24 cellular contexts compared by ENCODE assay signal in the genomic region with DNA sequence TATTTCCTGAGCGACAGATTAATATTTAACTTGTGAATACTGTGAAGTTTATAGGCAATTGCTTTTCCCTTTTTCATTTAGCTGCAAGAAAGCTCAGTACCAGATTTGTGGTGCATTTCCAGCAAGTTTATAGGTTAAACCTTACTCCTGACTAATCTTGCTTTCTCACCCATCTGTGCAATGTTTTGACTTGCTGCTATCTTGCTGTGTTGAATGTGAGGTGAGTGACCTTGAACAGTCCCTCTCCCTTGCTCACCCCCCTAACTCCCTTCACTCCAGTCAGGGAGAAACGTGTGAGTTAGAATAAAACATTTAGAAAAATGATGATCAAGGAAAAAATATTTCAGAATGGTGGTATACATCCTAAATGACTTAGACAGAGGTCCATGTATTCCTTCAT. TPM values are rescaled to one million over a fixed set of nuclear protein-coding genes. Genes with fewer than 3 reads are reported as not detected.
DNase-seq lines count a peak whose midpoint lies in the region; ATAC-seq and TF ChIP-seq lines count a peak whose summit lies in the region.
"Had no signal": no experiment of that assay in that cellular context is flagged by ENCODE, and none has a peak within 500 bp of the region (broad histone marks: within the 10 kb centered on the region; RNA-seq: fewer than 3 reads in every experiment).

No MANE protein-coding gene starts in this region.

- ATAC-seq in IMR-90 (ENCODE audit: low read depth) (peak; percentile 14; the same call in 1 of the 2 replicates), GM21529 (IDR thresholded peaks at IDR 0.05; ENCODE audit: unreplicated experiment) (no peak), HG02763 (IDR thresholded peaks at IDR 0.05; ENCODE audit: unreplicated experiment) (no peak)
- ATAC-seq: left lobe of liver; naive thymus-derived CD4-positive, alpha-beta T cell had no signal

- no peaks in the 10 kb centered on the region for H3K4me1 ChIP-seq in IMR-90 (ENCODE audit: control insufficient read depth, insufficient read depth, low read length)
- H3K4me1 ChIP-seq: BLaER1, spleen, tibial nerve had no signal

- CTCF ChIA-PET in IMR-90 (lab: Yijun Ruan, JAX), result no interaction called here

- no peaks in the 10 kb centered on the region for H3K79me1 ChIP-seq in IMR-90 (ENCODE audit: low read depth in 1 of 2, low read length in 2 of 2)

- no peak overlapping the region for H3K4ac ChIP-seq in IMR-90 (ENCODE audit: low read depth, low read length)

- H3K4me1 Mint-ChIP-seq in nephron, result peaks cover 13% of the 10 kb centered on the region
- H3K4me1 Mint-ChIP-seq: naive thymus-derived CD4-positive, alpha-beta T cell had no signal

- H3K9ac ChIP-seq in IMR-90 (ENCODE audit: low read depth, low read length), result no peak overlapping the region
- H3K9ac ChIP-seq: BLaER1 had no signal

- H4K8ac ChIP-seq in IMR-90 (ENCODE audit: low read depth in 2 of 2, low read length in 2 of 2), result no peak overlapping the region

- no peak for TF ChIP-seq CTCF in IMR-90 (conservative IDR thresholded peaks at IDR 0.05; ENCODE audit: low read depth, low read length)
- no peak for TF ChIP-seq CTCF in choroid plexus epithelial cell (conservative IDR thresholded peaks at IDR 0.05; ENCODE audit: low read depth, low read length)
- no peak for TF ChIP-seq CTCF in nephron (IDR thresholded peaks at IDR 0.05; ENCODE audit: unreplicated experiment in 3 of 3)

- H3K14ac ChIP-seq in IMR-90 (replicated peaks; ENCODE audit: low read depth, low read length), result peak overlapping the region; percentile 38; the same call in 1 of the 2 replicates

- DNase-seq in ACHN, result peak; percentile 52
- peak; percentile 23 for DNase-seq in IMR-90
- DNase-seq in choroid plexus epithelial cell (ENCODE audit: low read depth), result peak; percentile 43
- DNase-seq in stimulated activated CD4-positive, alpha-beta T cell treated with anti-CD3 and anti-CD28 coated beads, Interleukin-2, amount 100 ng/mL, for 48 hours, result no peak
- DNase-seq in DMS153 (lab: John Stamatoyannopoulos, UW), result no peak
- DNase-seq: activated CD4-positive, alpha-beta T cell treated with anti-CD3 and anti-CD28 coated beads, Interleukin-2, amount 50 U/mL, for 48 hours; activated CD8-positive, alpha-beta memory T cell treated with anti-CD3 and anti-CD28 coated beads, Interleukin-2, amount 50 U/mL, for 4 hours; activated naive CD4-positive, alpha-beta T cell treated with anti-CD3 and anti-CD28 coated beads, Interleukin-2, amount 50 U/mL, for 16 hours; COR-L47; DMS79 treated with DMSO at 0.1 percent for 48 hours; MM.1S; naive thymus-derived CD4-positive, alpha-beta T cell; NCI-H2029 treated with DMSO at 0.1 percent for 48 hours; NCI-H2227 treated with DMSO at 0.1 percent for 48 hours; retina; RPMI8226; spleen had no signal

- no peaks in the 10 kb centered on the region for H3K27me3 Mint-ChIP-seq in nephron (ENCODE audit: low read depth)

- no peak for TF ChIP-seq POLR2A in IMR-90 (IDR thresholded peaks at IDR 0.05; ENCODE audit: low read depth, low read length)

- dilution Hi-C loops in IMR-90 (cut with HindIII; ENCODE audit: low sequenced_read_pairs, unreplicated experiment), result no loop called here

- H4K5ac ChIP-seq in IMR-90 (ENCODE audit: low read depth, low read length), result no peak overlapping the region

- no peak overlapping the region for H2AFZ ChIP-seq in IMR-90 (replicated peaks; ENCODE audit: low read length, poor library complexity)
- H2AFZ ChIP-seq: hepatocyte had no signal

- no peak overlapping the region for H4K91ac ChIP-seq in IMR-90 (ENCODE audit: insufficient read depth, low read depth, low read length)

- H3K56ac ChIP-seq in IMR-90 (ENCODE audit: extremely low read depth, insufficient read depth, low read length), result no peak overlapping the region

- H3K27ac Mint-ChIP-seq in nephron, result peak overlapping the region in 2 of 3 experiments; percentile 19 to 40
- H3K27ac Mint-ChIP-seq: naive thymus-derived CD4-positive, alpha-beta T cell had no signal

- no CpG with 5 or more reads among the region's 2 CpGs for WGBS in IMR-90 (ENCODE audit: extremely low coverage in 2 of 2, insufficient read length in 1 of 2), 2 experiments

- no peak overlapping the region for H3K18ac ChIP-seq in IMR-90 (ENCODE audit: low read depth, low read length)

- POLR2A ChIA-PET in IMR-90 (lab: Charles Lee; ENCODE audit: unreplicated experiment), result no interaction called here

- H2BK20ac ChIP-seq in IMR-90 (ENCODE audit: low read depth, low read length), result peak overlapping the region; percentile 51; the same call in 1 of the 2 replicates

- peak overlapping the region; percentile 35; the same call in 1 of the 3 replicates for H2BK15ac ChIP-seq in IMR-90 (ENCODE audit: low read depth, low read length)

- H3K9me1 ChIP-seq in IMR-90 (ENCODE audit: insufficient read depth, low read length), result 0 out of 2 replicates have a peak, but pooled peaks cover 2% of the 10 kb centered on the region

- in situ Hi-C loops in ACHN (cut with HindIII; ENCODE audit: low pct_ligation_motif_present, low pct_unique_long_range_greater_than_20kb, low sequenced_read_pairs), result no loop called here
- in situ Hi-C loops in IMR-90 (cut with MboI; ENCODE audit: low sequenced_read_pairs), result no loop called here

- H3K4me3 Mint-ChIP-seq in nephron, result no peak overlapping the region
- H3K4me3 Mint-ChIP-seq: naive thymus-derived CD4-positive, alpha-beta T cell had no signal

- no peak overlapping the region for H3K4me2 ChIP-seq in IMR-90 (ENCODE audit: low read depth, low read length)
- H3K4me2 ChIP-seq: BLaER1, hepatocyte had no signal

- no peaks in the 10 kb centered on the region for H3K9me3 Mint-ChIP-seq in nephron
- H3K9me3 Mint-ChIP-seq: naive thymus-derived CD4-positive, alpha-beta T cell had no signal

- no peak overlapping the region for H3K23ac ChIP-seq in IMR-90 (ENCODE audit: low read depth, low read length)

- H3K27ac ChIP-seq in IMR-90 (ENCODE audit: insufficient read depth, low read length), result no peak overlapping the region
- H3K27ac ChIP-seq: BLaER1, hepatocyte, spleen, tibial nerve had no signal

- no peaks in the 10 kb centered on the region for H3K27me3 ChIP-seq in IMR-90 (ENCODE audit: control insufficient read depth, insufficient read depth, low read length)
- H3K27me3 ChIP-seq: BLaER1, hepatocyte, spleen, tibial nerve had no signal

- no TSS peak for BruUV-seq in IMR-90 (replicated peaks; lab: Mats Ljungman, UMichigan)

- H2BK5ac ChIP-seq in IMR-90 (ENCODE audit: low read depth, low read length, poor library complexity, severe bottlenecking), result no peak overlapping the region

- H4K20me1 ChIP-seq in IMR-90 (ENCODE audit: insufficient read depth, low read length), result no peaks in the 10 kb centered on the region
- H4K20me1 ChIP-seq: BLaER1 had no signal

- no peak overlapping the region for H3K4me3 ChIP-seq in IMR-90 (ENCODE audit: insufficient read depth, low read depth, low read length)
- H3K4me3 ChIP-seq in choroid plexus epithelial cell (ENCODE audit: low read depth, low read length), result no peak overlapping the region
- H3K4me3 ChIP-seq: BLaER1, hepatocyte, spleen, tibial nerve had no signal

- no peaks in the 10 kb centered on the region for H3K36me3 ChIP-seq in IMR-90 (ENCODE audit: control insufficient read depth, insufficient read depth, low read length)
- H3K36me3 ChIP-seq: BLaER1, spleen, tibial nerve had no signal

- intact Hi-C loops in IMR-90 (cut with micrococcal nuclease), result no loop called here

- no peak overlapping the region for H2AK9ac ChIP-seq in IMR-90 (replicated peaks; ENCODE audit: low read depth, low read length, poor library complexity)

- H2AK5ac ChIP-seq in IMR-90 (ENCODE audit: low read depth, low read length), result 0 out of 2 replicates have a peak overlapping the region, but pooled peaks have one; percentile 38

- peak overlapping the region; percentile 63 for H2BK120ac ChIP-seq in IMR-90 (ENCODE audit: low read depth, low read length)

- H3K36me3 Mint-ChIP-seq in nephron (ENCODE audit: low read depth), result no peaks in the 10 kb centered on the region
- H3K36me3 Mint-ChIP-seq: naive thymus-derived CD4-positive, alpha-beta T cell had no signal

- no peaks in the 10 kb centered on the region for H3K9me3 ChIP-seq in IMR-90 (ENCODE audit: control insufficient read depth, insufficient read depth, low read length)
- H3K9me3 ChIP-seq: BLaER1, spleen, tibial nerve had no signal

- no peak for TF ChIP-seq RAD21 in IMR-90 (IDR thresholded peaks at IDR 0.05; ENCODE audit: low read length)

TF ChIP-seq in IMR-90, 13 proteins besides CTCF, POLR2A, EP300 and RAD21:
- TF ChIP-seq CEBPB (IDR thresholded peaks at IDR 0.05; ENCODE audit: low read depth, low read length), result no peak
- no peak for TF ChIP-seq FOS (IDR thresholded peaks at IDR 0.05; ENCODE audit: low read depth, low read length)
- TF ChIP-seq MAZ (IDR thresholded peaks at IDR 0.05; ENCODE audit: borderline replicate concordance, low read depth, low read length), result no peak
- no peak for TF ChIP-seq MXI1 (IDR thresholded peaks at IDR 0.05; ENCODE audit: borderline replicate concordance, low read depth, low read length)
- no peak for TF ChIP-seq MAFK (IDR thresholded peaks at IDR 0.05; ENCODE audit: low read depth, low read length)
- TF ChIP-seq RCOR1 (IDR thresholded peaks at IDR 0.05; ENCODE audit: insufficient replicate concordance, low read length), result no peak
- no peak for TF ChIP-seq NFE2L2 (IDR thresholded peaks at IDR 0.05; ENCODE audit: low read depth, low read length)
- TF ChIP-seq CHD1 (IDR thresholded peaks at IDR 0.05; ENCODE audit: low read depth, low read length), result no peak
- TF ChIP-seq, protein P1, sequence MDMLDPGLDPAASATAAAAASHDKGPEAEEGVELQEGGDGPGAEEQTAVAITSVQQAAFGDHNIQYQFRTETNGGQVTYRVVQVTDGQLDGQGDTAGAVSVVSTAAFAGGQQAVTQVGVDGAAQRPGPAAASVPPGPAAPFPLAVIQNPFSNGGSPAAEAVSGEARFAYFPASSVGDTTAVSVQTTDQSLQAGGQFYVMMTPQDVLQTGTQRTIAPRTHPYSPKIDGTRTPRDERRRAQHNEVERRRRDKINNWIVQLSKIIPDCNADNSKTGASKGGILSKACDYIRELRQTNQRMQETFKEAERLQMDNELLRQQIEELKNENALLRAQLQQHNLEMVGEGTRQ (IDR thresholded peaks at IDR 0.05; ENCODE audit: low read depth, low read length), result no peak

RNA-seq across cellular contexts. Expression of a gene that starts 39.8 kb away (rescaled TPM):
- 15.3 and 15.6 TPM in 2 replicates for total RNA-seq in IMR-90 (2012; rRNA removed)
- polyA plus RNA-seq in IMR-90 (2012; rRNA removed), result 2.5 and 3.3 TPM in 2 replicates
- 1.3 and 2.0 TPM in 2 replicates for polyA plus RNA-seq in IMR-90 (2012; cell fraction: cytosol; rRNA removed)
- polyA plus RNA-seq in IMR-90 (2012; cell fraction: nucleus; rRNA removed; ENCODE audit: low replicate concordance), result 2.9 and 7.0 TPM in 2 replicates

Comparison
In these comparisons a context has a peak if more than half of its experiments do, and no peak if none do; other contexts are left out.
1. DNase-seq: peak in ACHN (single experiment), IMR-90 (single experiment) and choroid plexus epithelial cell (single experiment); none in stimulated activated CD4-positive, alpha-beta T cell treated with anti-CD3 and anti-CD28 coated beads, Interleukin-2, amount 100 ng/mL, for 48 hours (0 of 2) and DMS153 (single experiment).